ENCODE assay signal across 23 cellular contexts in genomic region chr10:67119648-67120047, GRCh38.
"Had no signal": no experiment of that assay in that cellular context is flagged by ENCODE, and none has a peak within 500 bp of the region (broad histone marks: within the 10 kb centered on the region; RNA-seq: fewer than 3 reads in every experiment).

No MANE protein-coding gene starts in this region.

- DNase-seq: activated B cell treated with CpG ODN at 0.5 μM for 24 hours; activated CD4-positive, alpha-beta T cell treated with anti-CD3 and anti-CD28 coated beads for 36 hours; activated CD4-positive, alpha-beta T cell treated with anti-CD3 and anti-CD28 coated beads, Interleukin-2, amount 50 U/mL, for 4 hours; activated CD8-positive, alpha-beta memory T cell treated with anti-CD3 and anti-CD28 coated beads for 24 hours; activated CD8-positive, alpha-beta memory T cell treated with anti-CD3 and anti-CD28 coated beads, Interleukin-2, amount 50 U/mL, for 4 hours; activated T-cell treated with anti-CD3 and anti-CD28 coated beads, Interleukin-2, amount 50 U/mL, for 24 hours; amygdala; body of pancreas; effector memory CD4-positive, alpha-beta T cell; heart left ventricle; naive thymus-derived CD8-positive, alpha-beta T cell; right cardiac atrium; stimulated activated CD4-positive, alpha-beta T cell treated with anti-CD3 and anti-CD28 coated beads, Interleukin-4, amount 100 ng/mL, for 24 hours; substantia nigra; T-helper 9 cell; tibial artery had no signal

- H3K36me3 ChIP-seq: esophagus muscularis mucosa, gastroesophageal sphincter, heart left ventricle, prostate gland, tibial artery had no signal

- H3K4me1 ChIP-seq: gastroesophageal sphincter, prostate gland had no signal

- H3K9me3 ChIP-seq: body of pancreas, esophagus muscularis mucosa, gastroesophageal sphincter, heart left ventricle, prostate gland, tibial artery had no signal

- H3K4me3 ChIP-seq: body of pancreas, esophagus muscularis mucosa, gastroesophageal sphincter, heart left ventricle, lung, prostate gland, smooth muscle cell, tibial artery had no signal

- H3K27me3 ChIP-seq: body of pancreas, esophagus muscularis mucosa, gastroesophageal sphincter, heart left ventricle, tibial artery had no signal

- H3K27ac ChIP-seq: body of pancreas, esophagus muscularis mucosa, gastroesophageal sphincter, heart left ventricle, prostate gland, tibial artery had no signal

- ATAC-seq: activated CD4-positive, alpha-beta T cell treated with anti-CD3 and anti-CD28 coated beads for 36 hours; activated T-helper 17 cell treated with anti-CD3 and anti-CD28 coated beads, Interleukin-2, amount 50 U/mL, for 72 hours; body of pancreas; gastroesophageal sphincter; heart left ventricle; left lobe of liver; naive thymus-derived CD8-positive, alpha-beta T cell; right cardiac atrium had no signal
